9 cellular contexts compared by ENCODE assay signal in the genomic region with DNA sequence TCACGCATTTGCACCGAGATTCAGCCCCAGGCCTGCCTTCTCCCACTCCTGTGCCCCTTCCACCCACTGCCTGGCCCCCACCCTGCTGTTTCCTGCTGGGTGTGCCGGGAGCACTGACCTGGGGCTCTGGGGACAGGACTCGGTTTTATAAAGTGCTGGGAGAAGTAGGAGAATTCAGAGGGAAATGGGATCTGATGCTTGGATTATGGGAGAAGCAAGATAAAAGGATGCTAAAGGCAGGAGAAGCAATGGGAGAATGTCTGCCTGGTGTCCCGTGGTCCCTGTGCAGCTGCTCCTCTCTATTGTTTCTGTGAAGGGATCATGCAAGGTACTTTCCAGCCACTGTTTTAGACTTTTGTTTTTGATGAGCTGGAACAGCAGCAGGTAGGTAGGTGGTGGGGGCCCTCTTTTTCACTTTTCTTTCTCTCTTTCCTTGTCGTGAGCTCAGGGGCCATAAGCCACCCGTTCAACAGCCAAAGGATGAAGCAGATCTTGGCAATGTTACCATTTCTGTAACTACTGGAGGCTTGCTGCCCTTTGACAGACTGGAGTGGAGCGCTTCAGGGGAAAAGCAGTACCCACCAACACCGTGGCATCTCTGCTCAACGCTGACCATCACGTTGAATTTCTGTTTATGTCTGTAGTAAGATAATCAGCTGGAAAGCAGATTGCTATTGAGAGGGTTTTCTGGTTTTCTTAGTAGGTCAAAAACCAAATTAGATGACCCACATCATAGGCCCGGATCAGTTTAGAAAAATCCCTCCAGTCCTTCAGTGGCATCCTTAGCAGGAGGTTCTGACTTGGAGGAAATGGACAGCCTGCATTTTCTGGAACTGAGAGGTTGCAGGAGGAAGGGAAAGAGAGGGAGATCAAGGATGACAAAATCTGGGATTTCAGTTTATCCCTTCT.
DNase-seq lines count a peak whose midpoint lies in the region; ATAC-seq and TF ChIP-seq lines count a peak whose summit lies in the region.
"Had no signal": no experiment of that assay in that cellular context is flagged by ENCODE, and none has a peak within 500 bp of the region (broad histone marks: within the 10 kb centered on the region; RNA-seq: fewer than 3 reads in every experiment).

No MANE protein-coding gene starts in this region.

- intact Hi-C loops in stomach (cut with DNase I; ENCODE audit: low total_unique reads): no loop called here

- peak overlapping the region; percentile 28 to 73 (median 35) for H3K27ac ChIP-seq in stomach
- H3K27ac ChIP-seq: SK-N-MC had no signal

- H3K36me3 Mint-ChIP-seq in activated T-helper 17 cell treated with anti-CD3 and anti-CD28 coated beads, Interleukin-2, amount 50 U/mL, for 72 hours (ENCODE audit: low read depth): no peaks in the 10 kb centered on the region
- peaks cover 4% of the 10 kb centered on the region for H3K36me3 Mint-ChIP-seq in HFFc6 (ENCODE audit: low read depth)

- H3K27me3 ChIP-seq in stomach: no peaks in the 10 kb centered on the region

- H3K4me3 ChIP-seq in stomach: no peak overlapping the region
- H3K4me3 ChIP-seq: SK-N-MC had no signal

- no peak for TF ChIP-seq CTCF in stomach (IDR thresholded peaks at IDR 0.05)
- no peak for TF ChIP-seq CTCF in HFFc6 (IDR thresholded peaks at IDR 0.05)

- peaks cover 0 to 9% (median 4%) of the 10 kb centered on the region in 4 donors for H3K9me3 ChIP-seq in stomach

- peaks cover 37% of the 10 kb centered on the region for H3K4me1 Mint-ChIP-seq in activated T-helper 17 cell treated with anti-CD3 and anti-CD28 coated beads, Interleukin-2, amount 50 U/mL, for 72 hours
- H3K4me1 Mint-ChIP-seq in HFFc6 (ENCODE audit: low read depth): no peaks in the 10 kb centered on the region; the same call in 1 of the 2 replicates

- in situ Hi-C loops in KBM-7 (cut with MboI; ENCODE audit: low pct_unique_long_range_greater_than_20kb, low sequenced_read_pairs): no loop called here

- TF ChIP-seq EP300 in stomach (IDR thresholded peaks at IDR 0.05): no peak

- peak overlapping the region; percentile 84 for H3K4me3 Mint-ChIP-seq in activated T-helper 17 cell treated with anti-CD3 and anti-CD28 coated beads, Interleukin-2, amount 50 U/mL, for 72 hours
- no peak overlapping the region for H3K4me3 Mint-ChIP-seq in HFFc6

- peaks cover 9 to 23% (median 16%) of the 10 kb centered on the region in 4 donors for H3K4me1 ChIP-seq in stomach

- H3K9me3 Mint-ChIP-seq in activated T-helper 17 cell treated with anti-CD3 and anti-CD28 coated beads, Interleukin-2, amount 50 U/mL, for 72 hours: peaks cover 6% of the 10 kb centered on the region
- H3K9me3 Mint-ChIP-seq in HFFc6: peaks cover 5% of the 10 kb centered on the region

- H3K27ac Mint-ChIP-seq in activated T-helper 17 cell treated with anti-CD3 and anti-CD28 coated beads, Interleukin-2, amount 50 U/mL, for 72 hours: peak overlapping the region; percentile 98
- no peak overlapping the region for H3K27ac Mint-ChIP-seq in HFFc6

- WGBS in stomach, 5 donors: 70 to 81% (median 76%) methylated on average over 12 of the region's 12 CpGs

- no peaks in the 10 kb centered on the region for H3K27me3 Mint-ChIP-seq in activated T-helper 17 cell treated with anti-CD3 and anti-CD28 coated beads, Interleukin-2, amount 50 U/mL, for 72 hours
- no peaks in the 10 kb centered on the region; the same call in none of the 2 replicates for H3K27me3 Mint-ChIP-seq in HFFc6 (ENCODE audit: insufficient read depth)

- no peaks in the 10 kb centered on the region for H3K36me3 ChIP-seq in stomach

- ATAC-seq in HG02981 (IDR thresholded peaks at IDR 0.05; ENCODE audit: unreplicated experiment): peak; percentile 19
- peak; percentile 63 for ATAC-seq in activated T-helper 17 cell treated with anti-CD3 and anti-CD28 coated beads, Interleukin-2, amount 50 U/mL, for 72 hours (replicated peaks)

- peak; percentile 28 for DNase-seq in activated T-cell treated with anti-CD3 and anti-CD28 coated beads for 24 hours (ENCODE audit: low read depth)
- no peak for DNase-seq in activated T-cell treated with anti-CD3 and anti-CD28 coated beads, Interleukin-2, amount 50 U/mL, for 1 hour
- DNase-seq in stomach: no peak
- no peak for DNase-seq in KBM-7
- DNase-seq in HFFc6: no peak
- no peak for DNase-seq in NCI-H1436 (lab: John Stamatoyannopoulos, UW)

- no peak for TF ChIP-seq POLR2A in stomach (IDR thresholded peaks at IDR 0.05)
